Comparison of ENCODE assay signal across 9 cellular contexts in genomic region chr11:75526192-75526541, GRCh38. TPM values are rescaled to one million over a fixed set of nuclear protein-coding genes. Genes with fewer than 3 reads are reported as not detected.
DNase-seq lines count a peak whose midpoint lies in the region; ATAC-seq and TF ChIP-seq lines count a peak whose summit lies in the region.
"Had no signal": no experiment of that assay in that cellular context is flagged by ENCODE, and none has a peak within 500 bp of the region (broad histone marks: within the 10 kb centered on the region; RNA-seq: fewer than 3 reads in every experiment).

No MANE protein-coding gene starts in this region.

- TF ChIP-seq CTCF in gastroesophageal sphincter (IDR thresholded peaks at IDR 0.05): no peak

- H3K36me3 ChIP-seq in H7 (replicated peaks; ENCODE audit: control insufficient read depth, insufficient read depth, low read length): no peaks in the 10 kb centered on the region
- no peaks in the 10 kb centered on the region for H3K36me3 ChIP-seq in gastroesophageal sphincter

- WGBS in gastroesophageal sphincter (ENCODE audit: low coverage in 1 of 2), 2 donors: 2 to 3% methylated on average over 5 to 8 of the region's 21 CpGs

- H3K4me3 ChIP-seq in H7 (ENCODE audit: insufficient read depth, low read depth, low read length): peak overlapping the region; percentile 80
- peak overlapping the region; percentile 60 to 74 for H3K4me3 ChIP-seq in gastroesophageal sphincter
- peak overlapping the region; percentile 73 for H3K4me3 ChIP-seq in skeletal muscle cell (ENCODE audit: low read depth, low read length)

- peaks cover 0 to 40% (median 14%) of the 10 kb centered on the region in 3 donors for H3K4me1 ChIP-seq in gastroesophageal sphincter

- no peak for DNase-seq in H7
- DNase-seq in skeletal muscle cell (ENCODE audit: low read depth): no peak
- DNase-seq in DMS153 (lab: John Stamatoyannopoulos, UW): no peak
- no peak for DNase-seq in middle frontal gyrus (ENCODE audit: extremely low spot score, low spot score)
- no peak for DNase-seq in NCI-H524 treated with DMSO at 0.1 percent for 48 hours (lab: John Stamatoyannopoulos, UW)
- DNase-seq: GOT3 had no signal

- no peak for TF ChIP-seq POLR2A in gastroesophageal sphincter (IDR thresholded peaks at IDR 0.05)

- H3K27ac ChIP-seq in gastroesophageal sphincter: peak overlapping the region in 2 of 4 donors; percentile 63 to 72

- peak; percentile 8; the same call in 2 of the 3 replicates for ATAC-seq in SK-N-SH treated with all-trans-retinoic acid at 6 μM for 48 hours
- ATAC-seq in gastroesophageal sphincter: no peak
- ATAC-seq in HG02981 (IDR thresholded peaks at IDR 0.05; ENCODE audit: unreplicated experiment): no peak

- peaks cover 28% of the 10 kb centered on the region for H3K27me3 ChIP-seq in H7 (ENCODE audit: control insufficient read depth, insufficient read depth, low read length)
- peaks cover 13% of the 10 kb centered on the region for H3K27me3 ChIP-seq in gastroesophageal sphincter

- no peaks in the 10 kb centered on the region for H3K9me3 ChIP-seq in gastroesophageal sphincter

- no peak for TF ChIP-seq EP300 in gastroesophageal sphincter (IDR thresholded peaks at IDR 0.05)

TF ChIP-seq in SK-N-SH treated with all-trans-retinoic acid at 6 μM for 48 hours, 23 proteins besides CTCF, POLR2A, EP300 and RAD21:
- TF ChIP-seq SNAI2 (CRISPR knock-in tag; IDR thresholded peaks at IDR 0.05) (no peak), ARNTL (CRISPR knock-in tag; IDR thresholded peaks at IDR 0.05; ENCODE audit: borderline replicate concordance, low read depth) (no peak), ISL1 (CRISPR knock-in tag; IDR thresholded peaks at IDR 0.05) (no peak), TSHZ2 (CRISPR knock-in tag; IDR thresholded peaks at IDR 0.05) (no peak), CSDC2 (CRISPR knock-in tag; IDR thresholded peaks at IDR 0.05) (no peak)

RNA-seq across cellular contexts. Expression of gene GDPD5, which starts 0.4 kb away (rescaled TPM):
- total RNA-seq in H7 (2014; rRNA removed; shearing (Covaris generic)): 11.2 and 12.5 TPM in 2 replicates
- 1 to 10 TPM; 3.8 to 9.3 (median 6.4) TPM for total RNA-seq in gastroesophageal sphincter

RNA-seq across cellular contexts. Expression of gene SERPINH1, which starts 35.9 kb away (rescaled TPM):
- total RNA-seq in H7 (2014; rRNA removed; shearing (Covaris generic)): 540 and 638 TPM in 2 replicates
- 100 to 1,000 TPM; 127 to 284 (median 175) TPM for total RNA-seq in gastroesophageal sphincter
